ENCODE assay signal across 10 cellular contexts in genomic region chr3:120560304-120561250, GRCh38. TPM values are rescaled to one million over a fixed set of nuclear protein-coding genes. Genes with fewer than 3 reads are reported as not detected.
DNase-seq lines count a peak whose midpoint lies in the region; FAIRE-seq and TF ChIP-seq lines count a peak whose summit lies in the region.
"Had no signal": no experiment of that assay in that cellular context is flagged by ENCODE, and none has a peak within 500 bp of the region (broad histone marks: within the 10 kb centered on the region; RNA-seq: fewer than 3 reads in every experiment).

No MANE protein-coding gene starts in this region.

- H2AFZ ChIP-seq in neural progenitor cell (replicated peaks): peak overlapping the region; percentile 51

- no peaks in the 10 kb centered on the region for H3K36me3 ChIP-seq in neural progenitor cell

- TF ChIP-seq POLR2A in GM12892 (IDR thresholded peaks at IDR 0.05; ENCODE audit: low read depth, low read length): no peak

- H3K79me2 ChIP-seq in neural progenitor cell (ENCODE audit: low read depth): no peaks in the 10 kb centered on the region

- H3K4me3 Mint-ChIP-seq in endothelial cell (ENCODE audit: unreplicated experiment) (peak overlapping the region; percentile 84), neural progenitor cell (peak overlapping the region; percentile 69)

- H3K9ac ChIP-seq in neural progenitor cell: no peak overlapping the region

- H3K4me3 ChIP-seq in neural progenitor cell: peak overlapping the region; percentile 44

- no peak for FAIRE-seq in GM12892 (lab: Jason Lieb, UNC)

- H3K27ac ChIP-seq in neural progenitor cell: no peak overlapping the region

- peaks cover 28% of the 10 kb centered on the region for H3F3A ChIP-seq in neural progenitor cell (ENCODE audit: low read depth)

- H3K36me3 Mint-ChIP-seq in endothelial cell (ENCODE audit: low read depth, unreplicated experiment): no peaks in the 10 kb centered on the region
- H3K36me3 Mint-ChIP-seq in neural progenitor cell: no peaks in the 10 kb centered on the region
- H3K36me3 Mint-ChIP-seq: CD8-positive, alpha-beta memory T cell; natural killer cell treated with Interleukin-12 subunit alpha and Interleukin-12 subunit beta and Interleukin-15 and Interleukin-18, amount 100 ng/mL, for 72 hours had no signal

- TF ChIP-seq CTCF in endothelial cell (IDR thresholded peaks at IDR 0.05; ENCODE audit: unreplicated experiment) (no peak), neural progenitor cell (IDR thresholded peaks at IDR 0.05) (no peak)

- DNase-seq in EL (peak; percentile 70), M059J (ENCODE audit: low read depth) (peak; percentile 57), endothelial cell (ENCODE audit: low spot score) (peak; percentile 47), neural progenitor cell (ENCODE audit: low spot score) (peak; percentile 54), GM12892 (ENCODE audit: insufficient read length) (no peak), amniotic stem cell (lab: John Stamatoyannopoulos, UW) (no peak), DMS153 (lab: John Stamatoyannopoulos, UW) (no peak), NCI-H2029 (lab: John Stamatoyannopoulos, UW) (no peak)

- peaks cover 18% of the 10 kb centered on the region for H3K4me1 ChIP-seq in neural progenitor cell

- H3K27me3 Mint-ChIP-seq in endothelial cell (ENCODE audit: unreplicated experiment): peaks cover 8% of the 10 kb centered on the region
- peaks cover 7% of the 10 kb centered on the region for H3K27me3 Mint-ChIP-seq in neural progenitor cell (ENCODE audit: insufficient read depth, low read depth)

- H3K9me3 ChIP-seq in neural progenitor cell (ENCODE audit: low read depth): no peaks in the 10 kb centered on the region

- no peaks in the 10 kb centered on the region for H3K27me3 ChIP-seq in neural progenitor cell

- H3K4me1 Mint-ChIP-seq in endothelial cell (ENCODE audit: unreplicated experiment) (peaks cover 44% of the 10 kb centered on the region), neural progenitor cell (peaks cover 33% of the 10 kb centered on the region)

- H3K27ac Mint-ChIP-seq in endothelial cell (ENCODE audit: unreplicated experiment) (peak overlapping the region; percentile 99), neural progenitor cell (no peak overlapping the region)

- peak overlapping the region; percentile 87 for H3K4me2 ChIP-seq in neural progenitor cell

- peaks cover 3% of the 10 kb centered on the region for H4K20me1 ChIP-seq in neural progenitor cell (ENCODE audit: low read depth)

- H3K9me3 Mint-ChIP-seq in endothelial cell (ENCODE audit: unreplicated experiment) (peaks cover 4% of the 10 kb centered on the region), neural progenitor cell (no peaks in the 10 kb centered on the region)
- H3K9me3 Mint-ChIP-seq: CD8-positive, alpha-beta memory T cell; natural killer cell treated with Interleukin-12 subunit alpha and Interleukin-12 subunit beta and Interleukin-15 and Interleukin-18, amount 100 ng/mL, for 72 hours had no signal

RNA-seq across cellular contexts. Expression of gene NDUFB4, which starts 35.6 kb away (rescaled TPM):
- total RNA-seq in M059J (2014; rRNA removed; shearing (Covaris generic)): 287 and 362 TPM in 2 replicates
- 92.6 TPM for total RNA-seq in endothelial cell (ENCODE audit: unreplicated experiment)
- total RNA-seq in neural progenitor cell (ENCODE audit: low replicate concordance): 132 and 172 TPM in 2 replicates
- polyA plus RNA-seq in GM12892 (2012; ENCODE audit: missing spikeins): 288 TPM

Comparison
In these comparisons a context has a peak if more than half of its experiments do, and no peak if none do; other contexts are left out.
1. DNase-seq: peak in EL (single experiment), M059J (single experiment), endothelial cell (single experiment) and neural progenitor cell (single experiment); none in GM12892 (single experiment), amniotic stem cell (single experiment), DMS153 (single experiment) and NCI-H2029 (single experiment).